Comparison of ENCODE assay signal across 1 cellular context in genomic region chr6:15948930-15949900, GRCh38.
TF ChIP-seq lines count a peak whose summit lies in the region.

No MANE protein-coding gene starts in this region.

TF ChIP-seq in HEK293, 187 proteins besides CTCF, POLR2A, EP300 and RAD21 (continued from another document and continues in another):
- peak; percentile 68 for TF ChIP-seq PRDM10 (tag by site-specific recombination; IDR thresholded peaks at IDR 0.05)
- TF ChIP-seq ELK4 (IDR thresholded peaks at IDR 0.05; ENCODE audit: borderline replicate concordance, low read depth, low read length): no peak
- peak; percentile 95 for TF ChIP-seq ZNF639 (tag by site-specific recombination; IDR thresholded peaks at IDR 0.05)
- TF ChIP-seq FEZF1 (tag by site-specific recombination; IDR thresholded peaks at IDR 0.05): peak; percentile 94
- peak; percentile 93 for TF ChIP-seq OSR2 (tag by site-specific recombination; IDR thresholded peaks at IDR 0.05)
- TF ChIP-seq SP7 (tag by site-specific recombination; IDR thresholded peaks at IDR 0.05): peak; percentile 98
- no peak for TF ChIP-seq ZNF645 (tag by site-specific recombination; IDR thresholded peaks at IDR 0.05)
- TF ChIP-seq ZNF148 (tag by site-specific recombination; IDR thresholded peaks at IDR 0.05; ENCODE audit: borderline replicate concordance): no peak
- TF ChIP-seq ZNF692 (tag by site-specific recombination; IDR thresholded peaks at IDR 0.05): peak; percentile 79
- TF ChIP-seq ZNF174 (tag by site-specific recombination; IDR thresholded peaks at IDR 0.05): no peak
- no peak for TF ChIP-seq ZFHX2 (tag by site-specific recombination; conservative IDR thresholded peaks at IDR 0.05)
- no peak for TF ChIP-seq ZNF658 (tag by site-specific recombination; IDR thresholded peaks at IDR 0.05)
- TF ChIP-seq ZNF350 (tag by site-specific recombination; IDR thresholded peaks at IDR 0.05): no peak
- no peak for TF ChIP-seq ZSCAN4 (tag by site-specific recombination; IDR thresholded peaks at IDR 0.05)
- no peak for TF ChIP-seq ZNF555 (tag by site-specific recombination; conservative IDR thresholded peaks at IDR 0.05)
- TF ChIP-seq ZBTB49 (tag by site-specific recombination; IDR thresholded peaks at IDR 0.05; ENCODE audit: low read depth): no peak
- peak; percentile 66; the same call in 1 of the 2 replicates for TF ChIP-seq ZNF660 (tag by site-specific recombination; IDR thresholded peaks at IDR 0.05)
- TF ChIP-seq WT1 (tag by site-specific recombination; IDR thresholded peaks at IDR 0.05): peak; percentile 98
- TF ChIP-seq ZNF521 (tag by site-specific recombination; IDR thresholded peaks at IDR 0.05): no peak
- TF ChIP-seq ZNF580 (tag by site-specific recombination; IDR thresholded peaks at IDR 0.05): peak; percentile 69; the same call in 1 of the 2 replicates
- no peak for TF ChIP-seq ZNF654 (tag by site-specific recombination; IDR thresholded peaks at IDR 0.05; ENCODE audit: low read depth)
- TF ChIP-seq BCL11A (tag by site-specific recombination; IDR thresholded peaks at IDR 0.05; ENCODE audit: low read depth): peak; percentile 88
- TF ChIP-seq ZNF19 (tag by site-specific recombination; IDR thresholded peaks at IDR 0.05; ENCODE audit: low read depth): no peak
- TF ChIP-seq ZNF10 (tag by site-specific recombination; IDR thresholded peaks at IDR 0.05): peak; percentile 79
- TF ChIP-seq ZNF596 (tag by site-specific recombination; IDR thresholded peaks at IDR 0.05): 0 out of 2 replicates have a peak, but pooled peaks have one; percentile 23
- no peak for TF ChIP-seq ZNF707 (tag by site-specific recombination; IDR thresholded peaks at IDR 0.05)
- TF ChIP-seq ZNF423 (tag by site-specific recombination; IDR thresholded peaks at IDR 0.05): peak; percentile 88
- TF ChIP-seq HIC1 (tag by site-specific recombination; IDR thresholded peaks at IDR 0.05): no peak
- no peak for TF ChIP-seq KLF16 (tag by site-specific recombination; IDR thresholded peaks at IDR 0.05)
- no peak for TF ChIP-seq ZNF214 (tag by site-specific recombination; IDR thresholded peaks at IDR 0.05; ENCODE audit: borderline replicate concordance)
- TF ChIP-seq TSHZ1 (tag by site-specific recombination; IDR thresholded peaks at IDR 0.05; ENCODE audit: borderline replicate concordance): peak; percentile 94
